Comparison of ENCODE assay signal across 1 cellular context in the genomic region with DNA sequence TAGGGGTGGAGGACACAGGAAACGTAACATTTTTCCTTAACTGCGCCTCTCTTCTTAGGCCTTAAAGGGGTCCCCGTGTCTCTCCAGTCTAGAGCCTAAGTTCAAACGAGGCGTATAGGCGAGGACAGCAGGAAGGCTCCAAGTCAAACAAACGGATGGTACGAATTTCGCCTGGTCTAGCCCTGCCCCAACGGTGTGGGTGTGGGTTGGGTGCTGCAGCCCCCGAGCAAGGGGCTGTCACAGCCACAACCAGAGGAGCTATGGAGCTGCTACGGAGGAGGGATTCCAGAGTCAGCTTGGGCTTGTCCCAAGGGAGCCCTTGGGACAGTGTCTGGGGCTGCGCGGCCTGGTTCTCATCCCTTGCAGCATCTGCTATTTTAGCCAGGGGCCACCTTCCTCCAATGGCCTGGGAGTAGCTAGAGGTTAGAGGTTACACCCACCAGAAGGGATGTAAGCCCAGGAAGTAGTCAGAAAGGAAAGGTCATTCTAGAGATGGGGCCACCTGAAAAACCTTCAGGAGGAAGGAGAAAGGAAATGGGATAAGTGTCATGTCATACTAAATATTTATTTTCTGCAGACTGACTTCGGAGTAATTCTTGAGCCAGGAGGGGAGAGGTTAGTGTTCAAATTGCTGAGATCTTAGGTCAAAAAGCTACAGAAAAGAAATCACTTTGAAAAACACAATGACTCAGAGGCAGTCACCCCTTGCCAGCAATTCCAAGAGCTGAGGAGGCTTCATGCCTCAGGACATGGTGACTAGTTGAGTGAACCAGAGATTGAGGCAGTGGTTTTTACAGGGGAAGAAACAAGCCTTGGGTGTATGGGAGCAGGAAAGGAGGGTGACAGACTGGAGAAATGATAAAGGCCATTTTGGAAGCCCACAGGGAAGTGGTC.
TF ChIP-seq lines count a peak whose summit lies in the region.

No MANE protein-coding gene starts in this region.

TF ChIP-seq in IMR-90, 13 proteins besides CTCF, POLR2A, EP300 and RAD21 (continued from another document):
- TF ChIP-seq, protein P1, sequence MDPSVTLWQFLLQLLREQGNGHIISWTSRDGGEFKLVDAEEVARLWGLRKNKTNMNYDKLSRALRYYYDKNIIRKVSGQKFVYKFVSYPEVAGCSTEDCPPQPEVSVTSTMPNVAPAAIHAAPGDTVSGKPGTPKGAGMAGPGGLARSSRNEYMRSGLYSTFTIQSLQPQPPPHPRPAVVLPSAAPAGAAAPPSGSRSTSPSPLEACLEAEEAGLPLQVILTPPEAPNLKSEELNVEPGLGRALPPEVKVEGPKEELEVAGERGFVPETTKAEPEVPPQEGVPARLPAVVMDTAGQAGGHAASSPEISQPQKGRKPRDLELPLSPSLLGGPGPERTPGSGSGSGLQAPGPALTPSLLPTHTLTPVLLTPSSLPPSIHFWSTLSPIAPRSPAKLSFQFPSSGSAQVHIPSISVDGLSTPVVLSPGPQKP (IDR thresholded peaks at IDR 0.05; ENCODE audit: borderline replicate concordance, low read depth, low read length) = no peak
- TF ChIP-seq SMC3 (IDR thresholded peaks at IDR 0.05; ENCODE audit: low read depth, low read length) (no peak), FOS (IDR thresholded peaks at IDR 0.05; ENCODE audit: low read depth, low read length) (peak; percentile 23; the same call in 1 of the 2 replicates)
